14 cellular contexts compared by ENCODE assay signal in genomic region chr17:40178660-40179059, GRCh38. TPM values are rescaled to one million over a fixed set of nuclear protein-coding genes. Genes with fewer than 3 reads are reported as not detected.
DNase-seq lines count a peak whose midpoint lies in the region; ATAC-seq, FAIRE-seq and TF ChIP-seq lines count a peak whose summit lies in the region.
"Had no signal": no experiment of that assay in that cellular context is flagged by ENCODE, and none has a peak within 500 bp of the region (broad histone marks: within the 10 kb centered on the region; RNA-seq: fewer than 3 reads in every experiment).

No MANE protein-coding gene starts in this region.

- no peak for TF ChIP-seq EP300 in HepG2 (IDR thresholded peaks at IDR 0.05; ENCODE audit: low read depth in 2 of 2, low read length in 2 of 2)
- no peak for TF ChIP-seq EP300 in HepG2 (CRISPR knock-in tag; IDR thresholded peaks at IDR 0.05; ENCODE audit: borderline replicate concordance)

- no peak for DNase-seq in HepG2 (ENCODE audit: low spot score)
- no peak for DNase-seq in right lobe of liver
- DNase-seq in activated effector memory CD4-positive, alpha-beta T cell treated with anti-CD3 and anti-CD28 coated beads, Interleukin-2, amount 50 U/mL, for 16 hours, result no peak
- no peak for DNase-seq in NCI-H1417 (lab: John Stamatoyannopoulos, UW)
- DNase-seq: activated naive CD4-positive, alpha-beta T cell treated with anti-CD3 and anti-CD28 coated beads, Interleukin-2, amount 50 U/mL, for 16 hours; AML-193; NCI-H1105; stimulated activated CD4-positive, alpha-beta T cell treated with anti-CD3 and anti-CD28 coated beads, Interleukin-4, amount 100 ng/mL, for 1 hour had no signal

- 100% methylated on average over 7 of the region's 7 CpGs for WGBS in HepG2 (ENCODE audit: low lambda C conversion rate)
- WGBS in right lobe of liver (ENCODE audit: insufficient coverage, low coverage, low lambda C conversion rate, missing lambda C conversion rate), result 94% methylated on average over 3 of the region's 7 CpGs

- H3K36me3 ChIP-seq in HepG2 (replicated peaks in 1 of 2; ENCODE audit: control insufficient read depth in 1 of 2, insufficient read depth in 2 of 2, low read length in 2 of 2) (peaks cover 13 to 22% of the 10 kb centered on the region in 2 experiments; a peak in 4 of 5 replicates), right lobe of liver (no peaks in the 10 kb centered on the region), mucosa of rectum (ENCODE audit: control insufficient read depth in 2 of 2, insufficient read depth in 2 of 2, low read length in 2 of 2) (no peaks in the 10 kb centered on the region)

- H3K4me2 ChIP-seq in HepG2 (ENCODE audit: low read depth, low read length), result no peak overlapping the region

- FAIRE-seq in HepG2 (lab: Jason Lieb, UNC), result no peak
- FAIRE-seq: endometrium had no signal

- BruUV-seq in HepG2 (replicated peaks; lab: Mats Ljungman, UMichigan), result no TSS peak

- H3K9ac ChIP-seq in HepG2 (ENCODE audit: insufficient read depth, low read depth, low read length), result no peak overlapping the region
- peak overlapping the region; percentile 92 to 96 for H3K9ac ChIP-seq in mucosa of rectum (ENCODE audit: low read depth in 1 of 2, low read length in 2 of 2)

- no peak overlapping the region for H2AFZ ChIP-seq in HepG2 (ENCODE audit: low read length)

- ATAC-seq in HepG2 (no peak), right lobe of liver (no peak), GM18498 (IDR thresholded peaks at IDR 0.05; ENCODE audit: unreplicated experiment) (no peak), HG03280 (IDR thresholded peaks at IDR 0.05; ENCODE audit: unreplicated experiment) (no peak)

- POLR2A ChIA-PET in HepG2 (lab: Yijun Ruan, JAX), result no interaction called here

- H4K20me1 ChIP-seq in HepG2 (ENCODE audit: insufficient read depth, low read length), result no peaks in the 10 kb centered on the region

- H3K4me1 ChIP-seq in HepG2 (ENCODE audit: insufficient read depth, low read length) (peaks cover 17% of the 10 kb centered on the region), right lobe of liver (peaks cover 0 to 29% (median 8%) of the 10 kb centered on the region in 4 donors), mucosa of rectum (ENCODE audit: control insufficient read depth in 2 of 2, insufficient read depth in 2 of 2, low read length in 2 of 2) (peaks cover 32 to 37% of the 10 kb centered on the region in 2 donors)

- TF ChIP-seq RAD21 in HepG2 (CRISPR knock-in tag; IDR thresholded peaks at IDR 0.05), result no peak

- peak overlapping the region; percentile 73 to 81 (median 76) for H3K4me3 Mint-ChIP-seq in brain

- in situ Hi-C loops in HepG2 (cut with HindIII; ENCODE audit: extremely low pct_ligation_motif_present, low pct_unique_long_range_greater_than_20kb), result no loop called here

- peak overlapping the region in 3 of 5 experiments; percentile 41 to 82 (median 75) for H3K27ac Mint-ChIP-seq in brain

- H3K27me3 Mint-ChIP-seq in brain, result peaks cover 4% of the 10 kb centered on the region

- peaks cover 20% of the 10 kb centered on the region for H3K36me3 Mint-ChIP-seq in brain

- H3K4me1 Mint-ChIP-seq in brain, result peaks cover 42% of the 10 kb centered on the region

- no peak for TF ChIP-seq CTCF in HepG2 (CRISPR knock-in tag; IDR thresholded peaks at IDR 0.05)
- no peak for TF ChIP-seq CTCF in right lobe of liver (IDR thresholded peaks at IDR 0.05)
- TF ChIP-seq CTCF in brain (conservative IDR thresholded peaks at IDR 0.05), result no peak

- H3K27me3 ChIP-seq in HepG2 (ENCODE audit: control insufficient read depth in 1 of 2, insufficient read depth in 2 of 2, low read length in 2 of 2) (no peaks in the 10 kb centered on the region), right lobe of liver (no peaks in the 10 kb centered on the region), mucosa of rectum (ENCODE audit: control insufficient read depth in 2 of 2, insufficient read depth in 2 of 2, low read length in 2 of 2) (no peaks in the 10 kb centered on the region)

- no peaks in the 10 kb centered on the region for H3K9me3 Mint-ChIP-seq in brain

- no peaks in the 10 kb centered on the region for H3K9me3 ChIP-seq in HepG2 (ENCODE audit: low read length)
- no peaks in the 10 kb centered on the region for H3K9me3 ChIP-seq in right lobe of liver
- H3K9me3 ChIP-seq in mucosa of rectum (ENCODE audit: control insufficient read depth in 2 of 2, low read length in 2 of 2), result no peaks in the 10 kb centered on the region

- intact Hi-C loops in HepG2 (cut with micrococcal nuclease; ENCODE audit: unreplicated experiment), result no loop called here
- intact Hi-C loops in right lobe of liver (cut with DNase I), result loop anchor here in 1 of 2 donors (10.0 kb wide), 2 partner anchors 124 to 164 kb away; partner anchors contain the start of genes CSF3 and MED24

- no peak overlapping the region for H3K27ac ChIP-seq in HepG2 (ENCODE audit: extremely low read length, insufficient read depth, low read length)
- H3K27ac ChIP-seq in right lobe of liver, result no peak overlapping the region
- H3K27ac ChIP-seq in mucosa of rectum (ENCODE audit: low read depth in 2 of 2, low read length in 2 of 2), result peak overlapping the region; percentile 90 to 98
- H3K27ac ChIP-seq: HL-60 had no signal

- H3K4me3 ChIP-seq in HepG2 (replicated peaks in 1 of 3; ENCODE audit: insufficient read depth in 1 of 3, low read depth in 2 of 3, low read length in 3 of 3), result no peak overlapping the region
- H3K4me3 ChIP-seq in right lobe of liver, result no peak overlapping the region
- H3K4me3 ChIP-seq in mucosa of rectum (ENCODE audit: low read length in 2 of 2), result peak overlapping the region; percentile 80 to 81

- TF ChIP-seq POLR2A in HepG2 (IDR thresholded peaks at IDR 0.05; ENCODE audit: insufficient read depth in 1 of 2, low read depth in 2 of 2, low read length in 2 of 2), result no peak
- no peak for TF ChIP-seq POLR2A in right lobe of liver (IDR thresholded peaks at IDR 0.05)

- H3K79me2 ChIP-seq in HepG2 (ENCODE audit: insufficient read depth, low read length), result no peaks in the 10 kb centered on the region

- CTCF ChIA-PET in HepG2 (lab: Yijun Ruan, JAX; ENCODE audit: low intra/inter-chr PET ratio, low total read pairs), result no interaction called here

RNA-seq across cellular contexts. Expression of gene RAPGEFL1, which starts 1.4 kb away (rescaled TPM):
- total RNA-seq in HepG2 (2016; rRNA removed; fragmentation: Illumina TruSeq; extraction: Trizol) (1.1 and 4.5 TPM in 2 replicates), right lobe of liver (10 to 100 TPM in 1 of 6 experiments, 1 to 10 TPM in 5; 1.4 to 16.5 (median 4.4) TPM)
- total RNA-seq in HepG2 (2016; cell fraction: cytosol; rRNA removed; fragmentation: Illumina TruSeq; extraction: Trizol; ENCODE audit: low read depth), result 1.5 and 1.9 TPM in 2 replicates
- 1.3 and 2.7 TPM in 2 replicates for total RNA-seq in HepG2 (2016; cell fraction: insoluble cytoplasmic fraction; rRNA removed; fragmentation: Illumina TruSeq; extraction: Trizol)
- 1.7 TPM in 2 replicates for total RNA-seq in HepG2 (2016; cell fraction: membrane; rRNA removed; fragmentation: Illumina TruSeq; extraction: Trizol)
- total RNA-seq in HepG2 (2016; cell fraction: nucleus; rRNA removed; fragmentation: Illumina TruSeq; extraction: Trizol), result 4.2 and 4.8 TPM in 2 replicates
- polyA plus RNA-seq in HepG2 (2011; rRNA removed) (7.3 and 7.8 TPM in 2 replicates), brain (ENCODE audit: insufficient read depth, low read depth, low replicate concordance) (14.2 TPM)
- polyA plus RNA-seq in HepG2 (2011; cell fraction: cytosol; rRNA removed), result 1.8 and 1.9 TPM in 2 replicates
- polyA plus RNA-seq in HepG2 (2011; cell fraction: nucleus; rRNA removed), result 53.9 and 60.7 TPM in 2 replicates
- 6.4 and 8.2 TPM in 2 replicates for polyA plus RNA-seq in HepG2 (2012)
- polyA plus RNA-seq in HepG2 (2016; cell fraction: cytosol; fragmentation: Illumina TruSeq; extraction: Trizol; ENCODE audit: low read depth), result 0.27 and 0.35 TPM in 2 replicates
- 1.6 and 2.4 TPM in 2 replicates for polyA plus RNA-seq in HepG2 (2016; cell fraction: insoluble cytoplasmic fraction; fragmentation: Illumina TruSeq; extraction: Trizol; ENCODE audit: low read depth)
- polyA plus RNA-seq in HepG2 (2016; cell fraction: membrane; fragmentation: Illumina TruSeq; extraction: Trizol; ENCODE audit: low read depth), result 0.85 and 0.91 TPM in 2 replicates
- polyA plus RNA-seq in HepG2 (2016; cell fraction: nucleus; fragmentation: Illumina TruSeq; extraction: Trizol; ENCODE audit: insufficient read depth, low read depth), result 23.6 and 26.4 TPM in 2 replicates
- polyA minus RNA-seq in HepG2 (2011; rRNA and poly(A)+ RNA removed; ENCODE audit: low replicate concordance), result 4.9 and 19.9 TPM in 2 replicates
- 0.53 and 1.3 TPM in 2 replicates for polyA minus RNA-seq in HepG2 (2011; cell fraction: cytosol; rRNA and poly(A)+ RNA removed)
- polyA minus RNA-seq in HepG2 (2011; cell fraction: nucleus; rRNA and poly(A)+ RNA removed), result 10.6 and 13.8 TPM in 2 replicates

RNA-seq across cellular contexts. Expression of gene CASC3, which starts 38.3 kb away (rescaled TPM):
- 29.6 and 30.8 TPM in 2 replicates for total RNA-seq in HepG2 (2016; rRNA removed; fragmentation: Illumina TruSeq; extraction: Trizol)
- total RNA-seq in HepG2 (2016; cell fraction: cytosol; rRNA removed; fragmentation: Illumina TruSeq; extraction: Trizol; ENCODE audit: low read depth), result 27.8 and 32.3 TPM in 2 replicates
- 26.4 and 32.2 TPM in 2 replicates for total RNA-seq in HepG2 (2016; cell fraction: insoluble cytoplasmic fraction; rRNA removed; fragmentation: Illumina TruSeq; extraction: Trizol)
- 28.8 and 30.1 TPM in 2 replicates for total RNA-seq in HepG2 (2016; cell fraction: membrane; rRNA removed; fragmentation: Illumina TruSeq; extraction: Trizol)
- total RNA-seq in HepG2 (2016; cell fraction: nucleus; rRNA removed; fragmentation: Illumina TruSeq; extraction: Trizol), result 30.8 and 38.1 TPM in 2 replicates
- polyA plus RNA-seq in HepG2 (2011; rRNA removed), result 60.9 and 62.9 TPM in 2 replicates
- 25.1 and 35.9 TPM in 2 replicates for polyA plus RNA-seq in HepG2 (2011; cell fraction: cytosol; rRNA removed)
- polyA plus RNA-seq in HepG2 (2011; cell fraction: nucleus; rRNA removed), result 142 and 152 TPM in 2 replicates
- 70.7 and 76.1 TPM in 2 replicates for polyA plus RNA-seq in HepG2 (2012)
- polyA plus RNA-seq in HepG2 (2016; cell fraction: cytosol; fragmentation: Illumina TruSeq; extraction: Trizol; ENCODE audit: low read depth), result 5.4 and 6.1 TPM in 2 replicates
- 32.0 and 41.3 TPM in 2 replicates for polyA plus RNA-seq in HepG2 (2016; cell fraction: insoluble cytoplasmic fraction; fragmentation: Illumina TruSeq; extraction: Trizol; ENCODE audit: low read depth)
- polyA plus RNA-seq in HepG2 (2016; cell fraction: membrane; fragmentation: Illumina TruSeq; extraction: Trizol; ENCODE audit: low read depth), result 18.7 and 20.0 TPM in 2 replicates
- polyA plus RNA-seq in HepG2 (2016; cell fraction: nucleus; fragmentation: Illumina TruSeq; extraction: Trizol; ENCODE audit: insufficient read depth, low read depth), result 74.6 and 84.0 TPM in 2 replicates
- polyA minus RNA-seq in HepG2 (2011; rRNA and poly(A)+ RNA removed; ENCODE audit: low replicate concordance), result 60.8 and 70.8 TPM in 2 replicates
- polyA minus RNA-seq in HepG2 (2011; cell fraction: cytosol; rRNA and poly(A)+ RNA removed), result 20.8 and 24.8 TPM in 2 replicates
- polyA minus RNA-seq in HepG2 (2011; cell fraction: nucleus; rRNA and poly(A)+ RNA removed), result 59.5 and 60.8 TPM in 2 replicates
- total RNA-seq in right lobe of liver, result 10 to 100 TPM; 19.6 to 31.5 (median 25.9) TPM
- polyA plus RNA-seq in brain (ENCODE audit: insufficient read depth, low read depth, low replicate concordance), result 150 TPM

RNA-seq across cellular contexts. Expression of gene WIPF2, which starts 40.4 kb away (rescaled TPM):
- total RNA-seq in HepG2 (2016; rRNA removed; fragmentation: Illumina TruSeq; extraction: Trizol) (10.8 and 11.8 TPM in 2 replicates), right lobe of liver (10 to 100 TPM in 2 of 6 experiments, 1 to 10 TPM in 4; 7.0 to 12.1 (median 9.0) TPM)
- 1.2 and 1.4 TPM in 2 replicates for total RNA-seq in HepG2 (2016; cell fraction: cytosol; rRNA removed; fragmentation: Illumina TruSeq; extraction: Trizol; ENCODE audit: low read depth)
- total RNA-seq in HepG2 (2016; cell fraction: insoluble cytoplasmic fraction; rRNA removed; fragmentation: Illumina TruSeq; extraction: Trizol), result 11.1 and 11.4 TPM in 2 replicates
- 7.1 and 7.4 TPM in 2 replicates for total RNA-seq in HepG2 (2016; cell fraction: membrane; rRNA removed; fragmentation: Illumina TruSeq; extraction: Trizol)
- 8.5 and 10.1 TPM in 2 replicates for total RNA-seq in HepG2 (2016; cell fraction: nucleus; rRNA removed; fragmentation: Illumina TruSeq; extraction: Trizol)
- polyA plus RNA-seq in HepG2 (2011; rRNA removed) (7.2 and 8.3 TPM in 2 replicates), brain (ENCODE audit: insufficient read depth, low read depth, low replicate concordance) (26.4 TPM)
- polyA plus RNA-seq in HepG2 (2011; cell fraction: cytosol; rRNA removed), result 3.3 and 3.9 TPM in 2 replicates
- polyA plus RNA-seq in HepG2 (2011; cell fraction: nucleus; rRNA removed), result 6.3 and 6.8 TPM in 2 replicates
- 16.2 and 16.9 TPM in 2 replicates for polyA plus RNA-seq in HepG2 (2012)
- 1.7 and 1.9 TPM in 2 replicates for polyA plus RNA-seq in HepG2 (2016; cell fraction: cytosol; fragmentation: Illumina TruSeq; extraction: Trizol; ENCODE audit: low read depth)
- 14.6 and 18.9 TPM in 2 replicates for polyA plus RNA-seq in HepG2 (2016; cell fraction: insoluble cytoplasmic fraction; fragmentation: Illumina TruSeq; extraction: Trizol; ENCODE audit: low read depth)
- polyA plus RNA-seq in HepG2 (2016; cell fraction: membrane; fragmentation: Illumina TruSeq; extraction: Trizol; ENCODE audit: low read depth), result 4.5 and 5.5 TPM in 2 replicates
- polyA plus RNA-seq in HepG2 (2016; cell fraction: nucleus; fragmentation: Illumina TruSeq; extraction: Trizol; ENCODE audit: insufficient read depth, low read depth), result 17.7 and 23.9 TPM in 2 replicates
- 10.7 and 12.1 TPM in 2 replicates for polyA minus RNA-seq in HepG2 (2011; rRNA and poly(A)+ RNA removed; ENCODE audit: low replicate concordance)
- polyA minus RNA-seq in HepG2 (2011; cell fraction: cytosol; rRNA and poly(A)+ RNA removed), result 8.1 and 9.5 TPM in 2 replicates
- 7.2 and 8.5 TPM in 2 replicates for polyA minus RNA-seq in HepG2 (2011; cell fraction: nucleus; rRNA and poly(A)+ RNA removed)

RNA-seq across cellular contexts. Expression of gene MSL1, which starts 56.9 kb away (rescaled TPM):
- total RNA-seq in HepG2 (2016; rRNA removed; fragmentation: Illumina TruSeq; extraction: Trizol), result 76.1 and 88.5 TPM in 2 replicates
- total RNA-seq in HepG2 (2016; cell fraction: cytosol; rRNA removed; fragmentation: Illumina TruSeq; extraction: Trizol; ENCODE audit: low read depth), result 23.3 and 23.6 TPM in 2 replicates
- total RNA-seq in HepG2 (2016; cell fraction: insoluble cytoplasmic fraction; rRNA removed; fragmentation: Illumina TruSeq; extraction: Trizol), result 62.6 and 89.2 TPM in 2 replicates
- total RNA-seq in HepG2 (2016; cell fraction: membrane; rRNA removed; fragmentation: Illumina TruSeq; extraction: Trizol), result 50.5 and 57.1 TPM in 2 replicates
- 82.0 and 93.0 TPM in 2 replicates for total RNA-seq in HepG2 (2016; cell fraction: nucleus; rRNA removed; fragmentation: Illumina TruSeq; extraction: Trizol)
- polyA plus RNA-seq in HepG2 (2011; rRNA removed), result 54.6 and 63.8 TPM in 2 replicates
- 19.7 and 28.8 TPM in 2 replicates for polyA plus RNA-seq in HepG2 (2011; cell fraction: cytosol; rRNA removed)
- polyA plus RNA-seq in HepG2 (2011; cell fraction: nucleus; rRNA removed), result 90.9 and 114 TPM in 2 replicates
- polyA plus RNA-seq in HepG2 (2012), result 89.3 and 98.8 TPM in 2 replicates
- polyA plus RNA-seq in HepG2 (2016; cell fraction: cytosol; fragmentation: Illumina TruSeq; extraction: Trizol; ENCODE audit: low read depth), result 10.1 and 10.5 TPM in 2 replicates
- 77.5 and 94.3 TPM in 2 replicates for polyA plus RNA-seq in HepG2 (2016; cell fraction: insoluble cytoplasmic fraction; fragmentation: Illumina TruSeq; extraction: Trizol; ENCODE audit: low read depth)
- polyA plus RNA-seq in HepG2 (2016; cell fraction: membrane; fragmentation: Illumina TruSeq; extraction: Trizol; ENCODE audit: low read depth), result 34.7 and 36.6 TPM in 2 replicates
- 173 TPM in 2 replicates for polyA plus RNA-seq in HepG2 (2016; cell fraction: nucleus; fragmentation: Illumina TruSeq; extraction: Trizol; ENCODE audit: insufficient read depth, low read depth)
- polyA minus RNA-seq in HepG2 (2011; rRNA and poly(A)+ RNA removed; ENCODE audit: low replicate concordance), result 21.1 and 21.8 TPM in 2 replicates
- 50.3 and 50.4 TPM in 2 replicates for polyA minus RNA-seq in HepG2 (2011; cell fraction: cytosol; rRNA and poly(A)+ RNA removed)
- 107 and 131 TPM in 2 replicates for polyA minus RNA-seq in HepG2 (2011; cell fraction: nucleus; rRNA and poly(A)+ RNA removed)
- total RNA-seq in right lobe of liver, result 10 to 100 TPM; 31.1 to 43.8 (median 36.0) TPM
- polyA plus RNA-seq in brain (ENCODE audit: insufficient read depth, low read depth, low replicate concordance), result 94.4 TPM

Comparison
In these comparisons a context has a peak if more than half of its experiments do, and no peak if none do; other contexts are left out.
1. H3K27ac ChIP-seq: peak in mucosa of rectum (2 of 2); none in HepG2 (single experiment) and right lobe of liver (0 of 3).
2. H3K4me3 ChIP-seq: peak in mucosa of rectum (2 of 2); none in HepG2 (0 of 3) and right lobe of liver (0 of 3).